ENCODE assay signal across 1 cellular context in genomic region chr11:83193315-83194283, GRCh38.
A peak's percentile ranks its signal among the peaks of the same experiment; 100 is the strongest.
TF ChIP-seq lines count a peak whose summit lies in the region.

ANKRD42 (plus strand) TSS chr11:83193712; CDS start chr11:83194671, 959 bp downstream.

TF ChIP-seq in HepG2, 621 proteins besides CTCF, POLR2A, EP300 and RAD21 (continued from another document and continues in another):
- TF ChIP-seq ZBTB33 (CRISPR knock-in tag; IDR thresholded peaks at IDR 0.05) (no peak), ZNF142 (CRISPR knock-in tag; IDR thresholded peaks at IDR 0.05) (peak; percentile 81; the same call in 1 of the 2 replicates), NFKB2 (CRISPR knock-in tag; IDR thresholded peaks at IDR 0.05; ENCODE audit: borderline replicate concordance) (peak; percentile 44; the same call in 1 of the 2 replicates), PHF8 (CRISPR knock-in tag; IDR thresholded peaks at IDR 0.05) (peak; percentile 96), ZNF512 (CRISPR knock-in tag; IDR thresholded peaks at IDR 0.05) (no peak), CEBPZ (IDR thresholded peaks at IDR 0.05; ENCODE audit: low read length) (no peak), ZNF337 (CRISPR knock-in tag; IDR thresholded peaks at IDR 0.05; ENCODE audit: borderline replicate concordance, low read depth) (no peak), DNMT3B (CRISPR knock-in tag; conservative IDR thresholded peaks at IDR 0.05) (no peak; the same call in 1 of the 2 replicates), MLX (CRISPR knock-in tag; IDR thresholded peaks at IDR 0.05) (0 out of 2 replicates have a peak, but pooled peaks have one; percentile 19), ZFP90 (CRISPR knock-in tag; IDR thresholded peaks at IDR 0.05; ENCODE audit: borderline replicate concordance) (peak; percentile 20; the same call in 1 of the 2 replicates), SMC3 (IDR thresholded peaks at IDR 0.05; ENCODE audit: low read length) (no peak), PAWR (CRISPR knock-in tag; IDR thresholded peaks at IDR 0.05; ENCODE audit: borderline replicate concordance) (no peak), SIX4 (CRISPR knock-in tag; IDR thresholded peaks at IDR 0.05) (no peak), ZNF816 (CRISPR knock-in tag; IDR thresholded peaks at IDR 0.05; ENCODE audit: borderline replicate concordance) (peak; percentile 61; the same call in 1 of the 2 replicates), JARID2 (CRISPR knock-in tag; IDR thresholded peaks at IDR 0.05; ENCODE audit: insufficient replicate concordance) (no peak), NR2F6 (IDR thresholded peaks at IDR 0.05) (no peak), NR2F6 (CRISPR knock-in tag; IDR thresholded peaks at IDR 0.05) (0 out of 2 replicates have a peak, but pooled peaks have one; percentile 7), ZNF709 (CRISPR knock-in tag; IDR thresholded peaks at IDR 0.05) (peak; percentile 77), GATA4 (IDR thresholded peaks at IDR 0.05; ENCODE audit: borderline replicate concordance, low read depth) (no peak), ZNF512B (CRISPR knock-in tag; IDR thresholded peaks at IDR 0.05; ENCODE audit: borderline replicate concordance) (no peak), GTF2F1 (IDR thresholded peaks at IDR 0.05; ENCODE audit: low read length) (no peak), ZNF563 (CRISPR knock-in tag; IDR thresholded peaks at IDR 0.05) (no peak), NAIF1 (CRISPR knock-in tag; IDR thresholded peaks at IDR 0.05; ENCODE audit: borderline replicate concordance) (no peak), ZNF614 (CRISPR knock-in tag; IDR thresholded peaks at IDR 0.05; ENCODE audit: borderline replicate concordance) (0 out of 2 replicates have a peak, but pooled peaks have one; percentile 69), ZNF17 (CRISPR knock-in tag; IDR thresholded peaks at IDR 0.05) (no peak), ZNF263 (CRISPR knock-in tag; IDR thresholded peaks at IDR 0.05) (no peak), KAT2B (IDR thresholded peaks at IDR 0.05; ENCODE audit: borderline replicate concordance, low read depth, low read length) (no peak), MEIS1 (CRISPR knock-in tag; IDR thresholded peaks at IDR 0.05; ENCODE audit: borderline replicate concordance) (no peak), ARHGAP35 (CRISPR knock-in tag; IDR thresholded peaks at IDR 0.05; ENCODE audit: borderline replicate concordance) (no peak), ZNF557 (CRISPR knock-in tag; IDR thresholded peaks at IDR 0.05) (0 out of 2 replicates have a peak, but pooled peaks have one; percentile 38), ZNF503 (CRISPR knock-in tag; IDR thresholded peaks at IDR 0.05) (no peak), HNRNPLL (IDR thresholded peaks at IDR 0.05; ENCODE audit: low read depth, low read length, poor library complexity, severe bottlenecking) (peak; percentile 81), ZNF367 (CRISPR knock-in tag; IDR thresholded peaks at IDR 0.05; ENCODE audit: borderline replicate concordance) (0 out of 2 replicates have a peak, but pooled peaks have one; percentile 61), MLLT10 (CRISPR knock-in tag; IDR thresholded peaks at IDR 0.05) (no peak), DBP (CRISPR knock-in tag; IDR thresholded peaks at IDR 0.05; ENCODE audit: not compliant biosample characterization) (peak; percentile 28), HOXD1 (CRISPR knock-in tag; IDR thresholded peaks at IDR 0.05) (no peak; the same call in 1 of the 2 replicates), ZBTB8A (CRISPR knock-in tag; IDR thresholded peaks at IDR 0.05; ENCODE audit: borderline replicate concordance, low read depth) (no peak), ZNF101 (CRISPR knock-in tag; IDR thresholded peaks at IDR 0.05; ENCODE audit: borderline replicate concordance, low read depth) (no peak), NR3C1 (CRISPR knock-in tag; IDR thresholded peaks at IDR 0.05) (no peak), KDM5A (IDR thresholded peaks at IDR 0.05; ENCODE audit: borderline replicate concordance, low read length) (peak; percentile 90), MYPOP (CRISPR knock-in tag; IDR thresholded peaks at IDR 0.05) (peak; percentile 63; the same call in 1 of the 2 replicates)
